ENCODE assay signal across 23 cellular contexts in genomic region chr11:100556781-100557180, GRCh38.
"Had no signal": no experiment of that assay in that cellular context is flagged by ENCODE, and none has a peak within 500 bp of the region (broad histone marks: within the 10 kb centered on the region; RNA-seq: fewer than 3 reads in every experiment).

No MANE protein-coding gene starts in this region.

- H3K4me3 ChIP-seq: esophagus muscularis mucosa, gastroesophageal sphincter had no signal

- H3K9me3 ChIP-seq: esophagus muscularis mucosa, gastroesophageal sphincter had no signal

- H3K27me3 ChIP-seq: brain microvascular endothelial cell, esophagus muscularis mucosa, gastroesophageal sphincter had no signal

- H3K36me3 ChIP-seq: brain microvascular endothelial cell, esophagus muscularis mucosa, gastroesophageal sphincter had no signal

- ATAC-seq: activated T-cell treated with anti-CD3 and anti-CD28 coated beads, Interleukin-2, amount 50 U/mL, for 4 hours; activated T-helper 17 cell treated with anti-CD3 and anti-CD28 coated beads, Interleukin-2, amount 50 U/mL, for 72 hours; effector memory CD8-positive, alpha-beta T cell; gastroesophageal sphincter had no signal

- H3K27ac ChIP-seq: brain microvascular endothelial cell, esophagus muscularis mucosa, gastroesophageal sphincter had no signal

- DNase-seq: activated CD4-positive, alpha-beta memory T cell treated with anti-CD3 and anti-CD28 coated beads, Interleukin-2, amount 10 ng/mL, durations not matched to agents 7 days and 5 days; activated CD4-positive, alpha-beta T cell treated with anti-CD3 and anti-CD28 coated beads for 1 hour; activated CD4-positive, alpha-beta T cell treated with anti-CD3 and anti-CD28 coated beads for 4 hours; activated CD4-positive, alpha-beta T cell treated with anti-CD3 and anti-CD28 coated beads, Interleukin-2, amount 10 ng/mL, durations not matched to agents 7 days and 5 days; activated CD4-positive, alpha-beta T cell treated with anti-CD3 and anti-CD28 coated beads, Interleukin-2, amount 50 U/mL, for 4 hours; activated effector memory CD4-positive, alpha-beta T cell treated with Interleukin-2 at 50 U/mL for 16 hours; activated gamma-delta T cell treated with Interleukin-2 at 50 U/mL for 16 hours; activated naive CD4-positive, alpha-beta T cell treated with anti-CD3 and anti-CD28 coated beads, Interleukin-2, amount 50 U/mL, for 16 hours; activated naive CD4-positive, alpha-beta T cell treated with Interleukin-2 at 50 U/mL for 16 hours; activated T-cell treated with anti-CD3 and anti-CD28 coated beads, Interleukin-2, amount 50 U/mL, for 4 hours; amniotic stem cell; brain microvascular endothelial cell; cortex of kidney; dermis blood vessel endothelial cell; effector CD4-positive, alpha-beta T cell; effector memory CD8-positive, alpha-beta T cell; erythroblast; foreskin melanocyte; head of caudate nucleus; T-helper 2 cell had no signal
